ENCODE assay signal across 8 cellular contexts in the genomic region with DNA sequence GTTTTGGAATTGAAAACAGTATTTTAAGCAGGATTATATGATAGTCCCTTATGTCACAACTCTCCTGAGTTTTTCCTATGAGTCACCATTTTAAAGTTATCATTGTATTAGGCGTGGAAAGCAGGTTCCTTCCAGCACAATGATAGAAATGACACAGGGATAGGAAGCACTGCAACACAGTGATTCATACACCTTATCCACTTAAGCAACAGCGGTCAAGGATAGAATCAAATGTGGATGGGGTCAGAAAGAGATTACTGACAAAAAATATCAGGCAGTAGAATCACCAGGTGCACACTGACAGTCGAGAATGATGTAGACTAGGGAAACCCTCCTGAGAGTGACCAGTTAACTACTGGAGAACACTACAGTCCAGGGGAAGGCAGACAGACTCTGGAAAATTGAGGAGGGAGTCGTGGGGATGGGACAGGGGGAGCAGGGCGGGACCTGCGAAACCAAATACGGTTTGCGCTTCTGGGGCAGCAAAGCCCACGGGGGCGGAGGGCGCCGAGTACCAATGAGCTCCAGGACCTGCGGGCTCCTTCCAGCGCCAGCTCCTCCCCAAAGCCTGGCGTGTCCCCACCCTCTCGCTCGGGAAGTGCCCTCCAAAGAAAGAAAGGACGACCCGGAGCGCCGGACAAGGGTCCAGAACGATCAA. TPM values are rescaled to one million over a fixed set of nuclear protein-coding genes. Genes with fewer than 3 reads are reported as not detected.
DNase-seq lines count a peak whose midpoint lies in the region; ATAC-seq and TF ChIP-seq lines count a peak whose summit lies in the region.

No MANE protein-coding gene starts in this region.

- peaks cover 42% of the 10 kb centered on the region for H3K4me1 Mint-ChIP-seq in WTC11

- no peaks in the 10 kb centered on the region for H3K9me3 Mint-ChIP-seq in WTC11

- CTCF ChIA-PET in WTC11 (lab: Charles Lee) = interaction anchor here (0.7 to 1.7 kb wide), 5 partner anchors 8 to 344 kb away, joined by 3 to 7 read pairs (median 4); no protein-coding TSS in a partner anchor

- no peak for TF ChIP-seq CTCF in BE2C (IDR thresholded peaks at IDR 0.05; ENCODE audit: low read depth, low read length)
- TF ChIP-seq CTCF in WTC11 (IDR thresholded peaks at IDR 0.05) = no peak
- no peak for TF ChIP-seq CTCF in foreskin fibroblast (IDR thresholded peaks at IDR 0.05; ENCODE audit: low read depth, low read length)
- no peak for TF ChIP-seq CTCF in neutrophil (IDR thresholded peaks at IDR 0.05)

- H3K9me3 ChIP-seq in BE2C = no peaks in the 10 kb centered on the region
- H3K9me3 ChIP-seq in neutrophil = no peaks in the 10 kb centered on the region

- POLR2A ChIA-PET in WTC11 (lab: Charles Lee) = interaction anchor here (0.6 to 2.8 kb wide), 4 partner anchors 13 to 69 kb away, joined by 3 to 23 read pairs (median 8); a partner anchor contains a TSS

- H3K36me3 ChIP-seq in BE2C = no peaks in the 10 kb centered on the region
- H3K36me3 ChIP-seq in neutrophil = no peaks in the 10 kb centered on the region

- H3K27ac ChIP-seq in neutrophil = peak overlapping the region; percentile 97

- DNase-seq in BE2C (no peak), NCI-H1694 (lab: John Stamatoyannopoulos, UW) (peak; percentile 74), WTC11 (ENCODE audit: low spot score) (peak; percentile 80), foreskin fibroblast (peak; percentile 68 to 88)
- DNase-seq in stimulated activated CD4-positive, alpha-beta T cell treated with anti-CD3 and anti-CD28 coated beads, Interleukin-12 subunit alpha, Interleukin-12 subunit beta, amount 100 ng/mL, for 4 hours = no peak

- H3K4me3 ChIP-seq in BE2C (ENCODE audit: low read depth, low read length) (peak overlapping the region; percentile 97), foreskin fibroblast (ENCODE audit: low read depth in 1 of 2, low read length in 2 of 2) (peak overlapping the region; percentile 70 to 87), neutrophil (ENCODE audit: low read depth in 1 of 2, low read length in 1 of 2) (peak overlapping the region; percentile 71 to 96)

- H3K4me1 ChIP-seq in BE2C (0 out of 2 replicates have a peak, but pooled peaks cover 3% of the 10 kb centered on the region), neutrophil (ENCODE audit: control insufficient read depth in 1 of 2, insufficient read depth in 1 of 2, low read depth in 1 of 2, low read length in 1 of 2) (peaks cover 15 to 19% of the 10 kb centered on the region in 2 experiments)

- H3K27ac Mint-ChIP-seq in WTC11 = peak overlapping the region; percentile 99

- no peaks in the 10 kb centered on the region for H3K36me3 Mint-ChIP-seq in WTC11

- H3K27me3 ChIP-seq in BE2C (no peaks in the 10 kb centered on the region), neutrophil (no peaks in the 10 kb centered on the region)

- H3K4me3 Mint-ChIP-seq in WTC11 = peak overlapping the region; percentile 91

- ATAC-seq in GM18517 (IDR thresholded peaks at IDR 0.05; ENCODE audit: unreplicated experiment) (peak; percentile 41), HG02943 (IDR thresholded peaks at IDR 0.05; ENCODE audit: low read depth, unreplicated experiment) (peak; percentile 43), WTC11 (peak; percentile 68)

- no peaks in the 10 kb centered on the region for H3K27me3 Mint-ChIP-seq in WTC11 (ENCODE audit: low read depth)

TF ChIP-seq in WTC11, 78 proteins besides CTCF, POLR2A, EP300 and RAD21:
- no peak for TF ChIP-seq TEAD4 (CRISPR knock-in tag; IDR thresholded peaks at IDR 0.05)
- TF ChIP-seq, protein P1, sequence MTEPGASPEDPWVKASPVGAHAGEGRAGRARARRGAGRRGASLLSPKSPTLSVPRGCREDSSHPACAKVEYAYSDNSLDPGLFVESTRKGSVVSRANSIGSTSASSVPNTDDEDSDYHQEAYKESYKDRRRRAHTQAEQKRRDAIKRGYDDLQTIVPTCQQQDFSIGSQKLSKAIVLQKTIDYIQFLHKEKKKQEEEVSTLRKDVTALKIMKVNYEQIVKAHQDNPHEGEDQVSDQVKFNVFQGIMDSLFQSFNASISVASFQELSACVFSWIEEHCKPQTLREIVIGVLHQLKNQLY (CRISPR knock-in tag; IDR thresholded peaks at IDR 0.05) = no peak
- TF ChIP-seq, protein P2, sequence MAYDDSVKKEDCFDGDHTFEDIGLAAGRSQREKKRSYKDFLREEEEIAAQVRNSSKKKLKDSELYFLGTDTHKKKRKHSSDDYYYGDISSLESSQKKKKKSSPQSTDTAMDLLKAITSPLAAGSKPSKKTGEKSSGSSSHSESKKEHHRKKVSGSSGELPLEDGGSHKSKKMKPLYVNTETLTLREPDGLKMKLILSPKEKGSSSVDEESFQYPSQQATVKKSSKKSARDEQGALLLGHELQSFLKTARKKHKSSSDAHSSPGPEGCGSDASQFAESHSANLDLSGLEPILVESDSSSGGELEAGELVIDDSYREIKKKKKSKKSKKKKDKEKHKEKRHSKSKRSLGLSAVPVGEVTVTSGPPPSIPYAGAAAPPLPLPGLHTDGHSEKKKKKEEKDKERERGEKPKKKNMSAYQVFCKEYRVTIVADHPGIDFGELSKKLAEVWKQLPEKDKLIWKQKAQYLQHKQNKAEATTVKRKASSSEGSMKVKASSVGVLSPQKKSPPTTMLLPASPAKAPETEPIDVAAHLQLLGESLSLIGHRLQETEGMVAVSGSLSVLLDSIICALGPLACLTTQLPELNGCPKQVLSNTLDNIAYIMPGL (CRISPR knock-in tag; IDR thresholded peaks at IDR 0.05) = peak; percentile 32; the same call in 1 of the 2 replicates
- TF ChIP-seq NR3C1 (CRISPR knock-in tag; conservative IDR thresholded peaks at IDR 0.05; ENCODE audit: low read depth) = no peak

RNA-seq across cellular contexts. Expression of a gene that starts 0.5 kb away (rescaled TPM):
- 46.1 TPM for polyA plus RNA-seq in BE2C (2012; ENCODE audit: insufficient read depth, insufficient read length, low read depth)
- 11.1 to 12.4 TPM (median 11.4 TPM) in 3 replicates for total RNA-seq in WTC11 (2021)

RNA-seq across cellular contexts. Expression of a gene that starts 44.0 kb away (rescaled TPM):
- polyA plus RNA-seq in BE2C (2012; ENCODE audit: insufficient read depth, insufficient read length, low read depth) = 20.3 TPM
- 15.5 to 19.5 TPM (median 17.9 TPM) in 3 replicates for total RNA-seq in WTC11 (2021)

RNA-seq across cellular contexts. Expression of a gene that starts 44.2 kb away (rescaled TPM):
- 54.5 TPM for polyA plus RNA-seq in BE2C (2012; ENCODE audit: insufficient read depth, insufficient read length, low read depth)
- 6.6 to 8.2 TPM (median 7.1 TPM) in 3 replicates for total RNA-seq in WTC11 (2021)

Comparison
In these comparisons a context has a peak if more than half of its experiments do, and no peak if none do; other contexts are left out.
1. DNase-seq: peak in NCI-H1694 (single experiment), WTC11 (single experiment) and foreskin fibroblast (2 of 2); none in BE2C (single experiment) and stimulated activated CD4-positive, alpha-beta T cell treated with anti-CD3 and anti-CD28 coated beads, Interleukin-12 subunit alpha, Interleukin-12 subunit beta, amount 100 ng/mL, for 4 hours (single experiment).
2. Peak in every context shown above with its lines, with median percentiles within 50 percentile points of each other: H3K4me3 ChIP-seq and ATAC-seq.